In genomic region chr6:27619436-27619835, GRCh38 we compare ENCODE assay signal across 5 cellular contexts.
"Had no signal": no experiment of that assay in that cellular context is flagged by ENCODE, and none has a peak within 500 bp of the region (broad histone marks: within the 10 kb centered on the region; RNA-seq: fewer than 3 reads in every experiment).

No MANE protein-coding gene starts in this region.

- H3K9ac ChIP-seq: GM23248 had no signal

- H3K27ac ChIP-seq: GM23248 had no signal

- DNase-seq: GM23248, GOT3, H7, IMR-90 had no signal

- H3K4me3 ChIP-seq: GM23248, HAP-1 had no signal

- H3K36me3 ChIP-seq: HAP-1 had no signal

- H3K9me3 ChIP-seq: HAP-1 had no signal
